9 cellular contexts compared by ENCODE assay signal in the genomic region with DNA sequence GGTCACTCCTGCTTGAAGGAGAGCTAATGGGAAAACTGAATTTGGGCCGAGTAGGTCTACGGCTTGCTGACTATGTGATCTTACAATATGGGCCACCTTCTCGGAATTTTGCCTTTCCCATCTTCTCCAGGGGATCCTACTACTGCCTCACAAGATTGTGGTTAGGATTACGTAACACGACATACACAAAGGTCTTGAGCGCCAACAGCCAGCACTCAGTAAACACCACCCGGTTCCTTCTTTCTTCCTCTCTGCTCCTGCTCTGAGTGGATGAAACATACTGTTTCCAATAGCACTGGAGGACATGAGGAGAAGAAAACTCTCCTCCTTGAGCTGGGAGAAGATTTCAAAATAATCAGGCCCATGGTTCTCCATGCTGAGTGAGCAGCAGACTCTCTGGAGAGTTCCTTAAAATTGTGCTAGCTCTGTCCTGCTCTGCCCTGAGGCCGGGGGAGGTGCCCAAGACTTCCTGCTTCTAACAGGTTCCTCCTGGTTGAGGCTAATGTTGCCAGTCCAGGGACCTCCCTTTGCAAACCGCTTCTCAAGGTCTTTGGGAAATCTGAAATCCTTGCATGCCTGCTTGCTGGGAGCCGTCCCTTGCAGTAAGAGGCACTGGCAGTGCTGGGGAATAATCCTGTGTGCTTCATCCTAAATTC. TPM values are rescaled to one million over a fixed set of nuclear protein-coding genes. Genes with fewer than 3 reads are reported as not detected.
DNase-seq lines count a peak whose midpoint lies in the region; ATAC-seq and TF ChIP-seq lines count a peak whose summit lies in the region.
"Had no signal": no experiment of that assay in that cellular context is flagged by ENCODE, and none has a peak within 500 bp of the region (broad histone marks: within the 10 kb centered on the region; RNA-seq: fewer than 3 reads in every experiment).

No MANE protein-coding gene starts in this region.

- H3K4me1 Mint-ChIP-seq in naive thymus-derived CD4-positive, alpha-beta T cell, result peaks cover 0 to 10% (median 0%) of the 10 kb centered on the region in 7 donors
- H3K4me1 Mint-ChIP-seq in activated CD4-positive, alpha-beta T cell treated with anti-CD3 and anti-CD28 coated beads, Interleukin-2, amount 10 ng/mL, durations not matched to agents 24 days and 14 days, result no peaks in the 10 kb centered on the region
- H3K4me1 Mint-ChIP-seq in nephron progenitor cell, result peaks cover 16% of the 10 kb centered on the region
- H3K4me1 Mint-ChIP-seq: natural killer cell had no signal

- H3K4me1 ChIP-seq in RWPE2 (ENCODE audit: insufficient read depth, poor library complexity, severe bottlenecking), result no peaks in the 10 kb centered on the region
- H3K4me1 ChIP-seq in naive thymus-derived CD4-positive, alpha-beta T cell (ENCODE audit: control insufficient read depth in 2 of 2, insufficient read depth in 2 of 2, low read length in 2 of 2), result no peaks in the 10 kb centered on the region
- H3K4me1 ChIP-seq in ascending aorta, result no peaks in the 10 kb centered on the region

- ATAC-seq in RWPE2 (ENCODE audit: low read depth) (peak; percentile 62; the same call in 2 of the 3 replicates), GM21786 (IDR thresholded peaks at IDR 0.05; ENCODE audit: unreplicated experiment) (no peak)
- peak; percentile 71 for ATAC-seq in naive thymus-derived CD4-positive, alpha-beta T cell

- H3K27me3 ChIP-seq in RWPE2 (ENCODE audit: insufficient read depth, poor library complexity, severe bottlenecking) (no peaks in the 10 kb centered on the region), ascending aorta (no peaks in the 10 kb centered on the region)
- H3K27me3 ChIP-seq in naive thymus-derived CD4-positive, alpha-beta T cell (ENCODE audit: control insufficient read depth in 2 of 2, insufficient read depth in 2 of 2, low read length in 2 of 2), result no peaks in the 10 kb centered on the region

- peaks cover 21 to 88% (median 57%) of the 10 kb centered on the region in 5 donors for H3K36me3 Mint-ChIP-seq in naive thymus-derived CD4-positive, alpha-beta T cell
- H3K36me3 Mint-ChIP-seq in activated CD4-positive, alpha-beta T cell treated with anti-CD3 and anti-CD28 coated beads, Interleukin-2, amount 10 ng/mL, durations not matched to agents 24 days and 14 days (ENCODE audit: low read depth), result peaks cover 72% of the 10 kb centered on the region
- no peaks in the 10 kb centered on the region for H3K36me3 Mint-ChIP-seq in nephron progenitor cell (ENCODE audit: low read depth)

- POLR2A ChIA-PET in naive thymus-derived CD4-positive, alpha-beta T cell (lab: Charles Lee), result interaction anchor here (0.8 kb wide), 1 partner anchor 39 kb away, joined by 3 read pairs; no protein-coding TSS in a partner anchor

- H3K4me3 Mint-ChIP-seq in naive thymus-derived CD4-positive, alpha-beta T cell, result no peak overlapping the region
- no peak overlapping the region for H3K4me3 Mint-ChIP-seq in activated CD4-positive, alpha-beta T cell treated with anti-CD3 and anti-CD28 coated beads, Interleukin-2, amount 10 ng/mL, durations not matched to agents 24 days and 14 days
- H3K4me3 Mint-ChIP-seq in nephron progenitor cell, result no peak overlapping the region
- H3K4me3 Mint-ChIP-seq: natural killer cell had no signal

- peak overlapping the region in 3 of 9 donors; percentile 6 to 44 (median 28) for H3K27ac Mint-ChIP-seq in naive thymus-derived CD4-positive, alpha-beta T cell
- no peak overlapping the region for H3K27ac Mint-ChIP-seq in activated CD4-positive, alpha-beta T cell treated with anti-CD3 and anti-CD28 coated beads, Interleukin-2, amount 10 ng/mL, durations not matched to agents 24 days and 14 days
- no peak overlapping the region for H3K27ac Mint-ChIP-seq in nephron progenitor cell
- H3K27ac Mint-ChIP-seq: natural killer cell had no signal

- DNase-seq in CD1c-positive myeloid dendritic cell (ENCODE audit: extremely low spot score) (peak; percentile 81), RWPE2 (ENCODE audit: low spot score) (no peak), fibroblast of villous mesenchyme (ENCODE audit: low read depth) (peak; percentile 42), nephron progenitor cell (no peak), ascending aorta (ENCODE audit: low spot score in 2 of 2) (no peak)
- no peak for DNase-seq in naive thymus-derived CD4-positive, alpha-beta T cell
- no peak for DNase-seq in activated CD4-positive, alpha-beta T cell treated with anti-CD3 and anti-CD28 coated beads, Interleukin-2, amount 10 ng/mL, durations not matched to agents 24 days and 14 days
- DNase-seq: natural killer cell had no signal

- intact Hi-C loops in naive thymus-derived CD4-positive, alpha-beta T cell (cut with micrococcal nuclease), result no loop called here
- intact Hi-C loops in activated CD4-positive, alpha-beta T cell treated with anti-CD3 and anti-CD28 coated beads, Interleukin-2, amount 10 ng/mL, durations not matched to agents 24 days and 14 days (cut with micrococcal nuclease), result no loop called here
- intact Hi-C loops in ascending aorta (cut with DNase I), result no loop called here

- H3K36me3 ChIP-seq in RWPE2 (ENCODE audit: low read depth), result no peaks in the 10 kb centered on the region
- H3K36me3 ChIP-seq in naive thymus-derived CD4-positive, alpha-beta T cell (ENCODE audit: control insufficient read depth in 2 of 3, insufficient read depth in 3 of 3, low read length in 3 of 3), result peaks cover 7 to 82% (median 32%) of the 10 kb centered on the region in 3 experiments
- H3K36me3 ChIP-seq in ascending aorta, result no peaks in the 10 kb centered on the region

- TF ChIP-seq CTCF in RWPE2 (IDR thresholded peaks at IDR 0.05; ENCODE audit: poor library complexity, severe bottlenecking), result no peak
- no peak for TF ChIP-seq CTCF in fibroblast of villous mesenchyme (IDR thresholded peaks at IDR 0.05; ENCODE audit: insufficient read depth, low read depth, low read length)
- TF ChIP-seq CTCF in nephron progenitor cell (IDR thresholded peaks at IDR 0.05), result no peak
- TF ChIP-seq CTCF in ascending aorta (IDR thresholded peaks at IDR 0.05), result no peak

- H3K27ac ChIP-seq in RWPE2 (ENCODE audit: poor library complexity, severe bottlenecking) (no peak overlapping the region), ascending aorta (no peak overlapping the region)
- H3K27ac ChIP-seq in naive thymus-derived CD4-positive, alpha-beta T cell (ENCODE audit: low read depth, low read length), result no peak overlapping the region

- H3K9me3 ChIP-seq in RWPE2 (ENCODE audit: severe bottlenecking) (no peaks in the 10 kb centered on the region), ascending aorta (no peaks in the 10 kb centered on the region)
- no peaks in the 10 kb centered on the region for H3K9me3 ChIP-seq in naive thymus-derived CD4-positive, alpha-beta T cell (ENCODE audit: control insufficient read depth in 2 of 3, low read length in 3 of 3)

- CTCF ChIA-PET in naive thymus-derived CD4-positive, alpha-beta T cell (lab: Charles Lee), result no interaction called here

- H3K9me3 Mint-ChIP-seq in naive thymus-derived CD4-positive, alpha-beta T cell, result no peaks in the 10 kb centered on the region
- H3K9me3 Mint-ChIP-seq in activated CD4-positive, alpha-beta T cell treated with anti-CD3 and anti-CD28 coated beads, Interleukin-2, amount 10 ng/mL, durations not matched to agents 24 days and 14 days, result no peaks in the 10 kb centered on the region
- peaks cover 4% of the 10 kb centered on the region for H3K9me3 Mint-ChIP-seq in nephron progenitor cell
- H3K9me3 Mint-ChIP-seq: natural killer cell had no signal

- no peaks in the 10 kb centered on the region for H3K27me3 Mint-ChIP-seq in naive thymus-derived CD4-positive, alpha-beta T cell
- no peaks in the 10 kb centered on the region for H3K27me3 Mint-ChIP-seq in activated CD4-positive, alpha-beta T cell treated with anti-CD3 and anti-CD28 coated beads, Interleukin-2, amount 10 ng/mL, durations not matched to agents 24 days and 14 days
- H3K27me3 Mint-ChIP-seq in nephron progenitor cell (ENCODE audit: low read depth, poor library complexity), result peaks cover 21% of the 10 kb centered on the region

- H3K4me3 ChIP-seq in RWPE2 (ENCODE audit: severe bottlenecking) (no peak overlapping the region), fibroblast of villous mesenchyme (ENCODE audit: low read depth, low read length) (no peak overlapping the region), ascending aorta (no peak overlapping the region)
- no peak overlapping the region for H3K4me3 ChIP-seq in naive thymus-derived CD4-positive, alpha-beta T cell (ENCODE audit: low read length)

RNA-seq across cellular contexts. Expression of gene MX1, which starts 29.5 kb away (rescaled TPM):
- 15.1 and 16.0 TPM in 2 replicates for total RNA-seq in fibroblast of villous mesenchyme
- 100 to 1,000 TPM in 1 of 5 experiments, 10 to 100 TPM in 4; 67.6 to 384 (median 74.5) TPM for total RNA-seq in naive thymus-derived CD4-positive, alpha-beta T cell
- 10 to 100 TPM; 50.2 to 79.8 TPM for polyA plus RNA-seq in naive thymus-derived CD4-positive, alpha-beta T cell
- 88.8 and 90.5 TPM in 2 replicates for total RNA-seq in activated CD4-positive, alpha-beta T cell treated with anti-CD3 and anti-CD28 coated beads, Interleukin-2, amount 10 ng/mL, durations not matched to agents 24 days and 14 days
- total RNA-seq in ascending aorta, result 82.5 TPM

RNA-seq across cellular contexts. Expression of gene MX2, which starts 34.8 kb away (rescaled TPM):
- total RNA-seq in fibroblast of villous mesenchyme, result 0.97 and 2.6 TPM in 2 replicates
- total RNA-seq in naive thymus-derived CD4-positive, alpha-beta T cell, result 100 to 1,000 TPM in 3 of 5 experiments, 10 to 100 TPM in 2; 84.8 to 116 (median 100) TPM
- 10 to 100 TPM; 46.7 to 49.5 TPM for polyA plus RNA-seq in naive thymus-derived CD4-positive, alpha-beta T cell
- total RNA-seq in activated CD4-positive, alpha-beta T cell treated with anti-CD3 and anti-CD28 coated beads, Interleukin-2, amount 10 ng/mL, durations not matched to agents 24 days and 14 days, result 8.6 and 11.5 TPM in 2 replicates
- total RNA-seq in ascending aorta, result 9.7 TPM

Comparison
In these comparisons a context has a peak if more than half of its experiments do, and no peak if none do; other contexts are left out.
1. DNase-seq: peak in CD1c-positive myeloid dendritic cell (single experiment) and fibroblast of villous mesenchyme (single experiment); none in RWPE2 (single experiment), naive thymus-derived CD4-positive, alpha-beta T cell (0 of 9), activated CD4-positive, alpha-beta T cell treated with anti-CD3 and anti-CD28 coated beads, Interleukin-2, amount 10 ng/mL, durations not matched to agents 24 days and 14 days (single experiment), nephron progenitor cell (single experiment) and ascending aorta (0 of 2).